ENCODE assay signal across 20 cellular contexts in the genomic region with DNA sequence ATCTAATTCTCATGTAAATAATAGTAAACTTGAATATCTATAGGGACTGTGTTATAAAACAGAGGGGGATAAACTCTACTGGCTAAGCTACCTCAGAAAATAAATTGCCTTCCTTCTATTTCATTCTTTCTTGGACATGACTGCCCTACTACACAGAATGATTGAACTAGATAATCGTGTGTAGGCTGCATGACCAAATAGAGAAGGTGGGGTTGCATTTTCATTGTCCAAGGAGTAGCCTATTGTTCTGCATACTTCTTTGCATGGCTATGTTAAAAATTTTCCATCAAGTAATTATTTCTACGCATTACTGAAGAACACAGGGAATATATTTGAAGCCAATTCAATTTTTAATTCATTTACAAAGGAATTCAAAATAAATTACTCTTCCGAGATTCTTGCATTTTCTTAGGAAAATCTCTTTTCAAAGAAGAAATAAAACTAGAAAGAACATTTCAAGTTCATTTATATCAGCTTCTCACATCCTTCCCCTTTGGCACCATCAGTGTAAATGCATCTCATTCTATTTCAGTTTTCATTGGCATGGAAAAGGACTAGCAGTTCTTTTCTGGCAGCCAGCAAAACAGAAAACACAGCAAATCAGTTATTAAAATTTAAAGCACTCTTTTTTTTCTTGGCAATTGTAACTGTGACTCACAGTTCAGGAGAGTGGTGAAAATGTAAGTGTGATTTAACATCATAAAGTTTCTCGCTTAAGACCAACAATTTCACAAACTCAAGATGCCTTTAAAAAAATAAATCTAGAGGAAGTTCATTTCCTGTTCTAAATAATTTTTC.
A peak's percentile ranks its signal among the peaks of the same experiment; 100 is the strongest.
DNase-seq lines count a peak whose midpoint lies in the region; ATAC-seq and TF ChIP-seq lines count a peak whose summit lies in the region.
"Had no signal": no experiment of that assay in that cellular context is flagged by ENCODE, and none has a peak within 500 bp of the region (broad histone marks: within the 10 kb centered on the region; RNA-seq: fewer than 3 reads in every experiment).

No MANE protein-coding gene starts in this region.

- H3K4me3 ChIP-seq in fibroblast of lung (replicated peaks in 1 of 4; ENCODE audit: control extremely low read depth in 1 of 4, insufficient read depth in 1 of 4, low read depth in 3 of 4, low read length in 4 of 4) (no peak overlapping the region), PC-9 (no peak overlapping the region), mesendoderm (ENCODE audit: low read length) (no peak overlapping the region)
- H3K4me3 ChIP-seq: esophagus squamous epithelium, skin epidermis had no signal

- no CpG with 5 or more reads among the region's 4 CpGs for WGBS in mesendoderm (ENCODE audit: extremely low coverage, insufficient coverage, low lambda C conversion rate)

- H2AK5ac ChIP-seq in mesendoderm (ENCODE audit: low read length): no peak overlapping the region

- BruUV-seq in PC-9 (replicated peaks; lab: Mats Ljungman, UMichigan): no TSS peak

- POLR2A ChIA-PET in PC-9 (lab: Charles Lee; ENCODE audit: unreplicated experiment): no interaction called here

- H3K27me3 ChIP-seq in fibroblast of lung (ENCODE audit: control insufficient read depth, insufficient read depth, low read length): no peaks in the 10 kb centered on the region
- H3K27me3 ChIP-seq in PC-9 (ENCODE audit: insufficient read depth, low read depth): no peaks in the 10 kb centered on the region
- H3K27me3 ChIP-seq in mesendoderm (ENCODE audit: insufficient read depth, low read length, poor library complexity): no peaks in the 10 kb centered on the region
- H3K27me3 ChIP-seq: esophagus squamous epithelium had no signal

- no peak overlapping the region for H3K4me2 ChIP-seq in fibroblast of lung (ENCODE audit: extremely low read depth, insufficient read depth, low read length)
- H3K4me2 ChIP-seq in PC-9: no peak overlapping the region
- H3K4me2 ChIP-seq in mesendoderm (ENCODE audit: low read length): no peak overlapping the region

- no peak overlapping the region for H2BK15ac ChIP-seq in mesendoderm (replicated peaks; ENCODE audit: low read depth)

- CTCF ChIA-PET in PC-9 (lab: Charles Lee): no interaction called here

- no peaks in the 10 kb centered on the region for H4K20me1 ChIP-seq in fibroblast of lung (ENCODE audit: control insufficient read depth, extremely low read depth, insufficient read depth, low read length)
- H4K20me1 ChIP-seq in PC-9 (ENCODE audit: insufficient read depth): no peaks in the 10 kb centered on the region

- DNase-seq in ELR (ENCODE audit: low read depth) (peak; percentile 63), RPMI7951 (ENCODE audit: low read depth) (peak; percentile 45), fibroblast of lung (ENCODE audit: low read depth in 2 of 2) (peak; percentile 76 to 80), sciatic nerve (ENCODE audit: low spot score) (no peak), NCI-H2081 treated with DMSO at 0.1 percent for 48 hours (lab: John Stamatoyannopoulos, UW) (no peak), PC-9 (no peak), mesendoderm (no peak), H4 (ENCODE audit: low spot score) (no peak)
- DNase-seq: activated CD4-positive, alpha-beta memory T cell treated with anti-CD3 and anti-CD28 coated beads for 36 hours; activated naive CD8-positive, alpha-beta T cell treated with anti-CD3 and anti-CD28 coated beads, Interleukin-2, amount 50 U/mL, for 24 hours; activated T-cell treated with anti-CD3 and anti-CD28 coated beads, Interleukin-2, amount 50 U/mL, for 72 hours; DMS79 treated with DMSO at 0.1 percent for 48 hours; esophagus squamous epithelium; Kasumi-1; NCI-H1436 treated with DMSO at 0.1 percent for 48 hours; NCI-H524 had no signal

- H4K8ac ChIP-seq in mesendoderm (ENCODE audit: low read depth, low read length): no peak overlapping the region

- H3K4me1 ChIP-seq in fibroblast of lung (ENCODE audit: control insufficient read depth, extremely low read depth, insufficient read depth, low read length) (no peaks in the 10 kb centered on the region), PC-9 (replicated peaks; ENCODE audit: insufficient read depth) (no peaks in the 10 kb centered on the region), mesendoderm (ENCODE audit: control insufficient read depth, low read depth, low read length) (no peaks in the 10 kb centered on the region)
- H3K4me1 ChIP-seq: esophagus squamous epithelium had no signal

- no peak overlapping the region for H2AFZ ChIP-seq in fibroblast of lung (ENCODE audit: low read length)
- H2AFZ ChIP-seq in PC-9: no peak overlapping the region

- H3F3A ChIP-seq in PC-9 (ENCODE audit: insufficient read depth, low read depth): no peaks in the 10 kb centered on the region

- H3K27ac ChIP-seq in fibroblast of lung (ENCODE audit: insufficient read depth, low read length) (no peak overlapping the region), PC-9 (no peak overlapping the region), mesendoderm (ENCODE audit: low read depth, low read length) (no peak overlapping the region)
- H3K27ac ChIP-seq: C4-2B, esophagus squamous epithelium, HL-60, skin epidermis had no signal

- no peaks in the 10 kb centered on the region for H3K79me2 ChIP-seq in fibroblast of lung (ENCODE audit: control insufficient read depth, insufficient read depth, low read length)
- no peaks in the 10 kb centered on the region for H3K79me2 ChIP-seq in PC-9 (ENCODE audit: low read depth)
- no peaks in the 10 kb centered on the region for H3K79me2 ChIP-seq in mesendoderm (ENCODE audit: control insufficient read depth, insufficient read depth, low read length)

- no peaks in the 10 kb centered on the region for H3K36me3 ChIP-seq in fibroblast of lung (ENCODE audit: control insufficient read depth, insufficient read depth, low read length)
- H3K36me3 ChIP-seq in PC-9 (ENCODE audit: low read depth): no peaks in the 10 kb centered on the region
- H3K36me3 ChIP-seq in mesendoderm (ENCODE audit: control insufficient read depth, insufficient read depth, low read length): no peaks in the 10 kb centered on the region
- H3K36me3 ChIP-seq: esophagus squamous epithelium had no signal

- H3K79me1 ChIP-seq in mesendoderm (ENCODE audit: low read length): no peaks in the 10 kb centered on the region

- no peak overlapping the region for H2BK120ac ChIP-seq in mesendoderm (ENCODE audit: low read depth, low read length)

- H3K9ac ChIP-seq in fibroblast of lung (ENCODE audit: insufficient read depth, low read length) (no peak overlapping the region), mesendoderm (ENCODE audit: low read length) (no peak overlapping the region)

- H3K9me2 ChIP-seq in PC-9 (ENCODE audit: insufficient read depth): no peaks in the 10 kb centered on the region

- H3K4ac ChIP-seq in mesendoderm (ENCODE audit: low read depth, low read length): no peak overlapping the region

- ATAC-seq in sciatic nerve: peak; percentile 32
- ATAC-seq: activated naive CD8-positive, alpha-beta T cell treated with anti-CD3 and anti-CD28 coated beads, Interleukin-2, amount 50 U/mL, for 24 hours; activated T-cell treated with anti-CD3 and anti-CD28 coated beads, Interleukin-2, amount 50 U/mL, for 72 hours; stimulated activated memory B cell treated with anti-CD40 and anti-IgM and Interleukin-4, amounts not matched to agents 10 μg/mL and 1 μg/mL and 100 μg/mL, for 72 hours had no signal

- no peak overlapping the region for H3K56ac ChIP-seq in mesendoderm (ENCODE audit: low read length)

- H3K9me3 ChIP-seq in fibroblast of lung (ENCODE audit: control insufficient read depth, insufficient read depth, low read depth, low read length) (no peaks in the 10 kb centered on the region), PC-9 (ENCODE audit: insufficient read depth, low read depth) (no peaks in the 10 kb centered on the region)
- H3K9me3 ChIP-seq: esophagus squamous epithelium had no signal

- H3K18ac ChIP-seq in mesendoderm (ENCODE audit: low read length): no peak overlapping the region

- TF ChIP-seq CTCF in fibroblast of lung (conservative IDR thresholded peaks at IDR 0.05 in 1 of 2, IDR thresholded peaks at IDR 0.05 in 1 of 2; ENCODE audit: low read depth in 1 of 2, low read length in 2 of 2) (no peak), PC-9 (conservative IDR thresholded peaks at IDR 0.05) (no peak)

- no peak overlapping the region for H4K5ac ChIP-seq in mesendoderm (ENCODE audit: low read length)

- intact Hi-C loops in sciatic nerve (cut with DNase I): loop anchor here (10.0 kb wide), 1 partner anchor 1012 kb away; no protein-coding TSS in a partner anchor
- intact Hi-C loops in PC-9 (cut with micrococcal nuclease; ENCODE audit: unreplicated experiment): no loop called here

- no peak overlapping the region for H2BK5ac ChIP-seq in mesendoderm (ENCODE audit: low read length)

- H3K23ac ChIP-seq in mesendoderm (ENCODE audit: low read length): no peak overlapping the region

Comparison
In these comparisons a context has a peak if more than half of its experiments do, and no peak if none do; other contexts are left out.
1. DNase-seq: peak in ELR (single experiment), RPMI7951 (single experiment) and fibroblast of lung (2 of 2); none in sciatic nerve (single experiment), NCI-H2081 treated with DMSO at 0.1 percent for 48 hours (single experiment), PC-9 (0 of 2), mesendoderm (single experiment) and H4 (single experiment).